In genomic region chr1:179082308-179083030, GRCh38 we compare ENCODE assay signal across 1 cellular context.
TF ChIP-seq lines count a peak whose summit lies in the region.

No MANE protein-coding gene starts in this region.

TF ChIP-seq in HEK293, 187 proteins besides CTCF, POLR2A, EP300 and RAD21 (continued from another document):
- TF ChIP-seq TRIM28 (IDR thresholded peaks at IDR 0.05; ENCODE audit: borderline replicate concordance, low read length) (peak; percentile 2; the same call in 1 of the 2 replicates), SP3 (tag by site-specific recombination; IDR thresholded peaks at IDR 0.05) (peak; percentile 7; the same call in 1 of the 2 replicates), ZFHX2 (tag by site-specific recombination; conservative IDR thresholded peaks at IDR 0.05) (peak; percentile 67; the same call in 1 of the 2 replicates), ZNF560 (tag by site-specific recombination; IDR thresholded peaks at IDR 0.05; ENCODE audit: borderline replicate concordance) (no peak), ZNF664 (tag by site-specific recombination; IDR thresholded peaks at IDR 0.05) (no peak), ZBTB17 (tag by site-specific recombination; IDR thresholded peaks at IDR 0.05) (0 out of 2 replicates have a peak, but pooled peaks have one; percentile 71), ZSCAN30 (tag by site-specific recombination; IDR thresholded peaks at IDR 0.05) (0 out of 2 replicates have a peak, but pooled peaks have one; percentile 3), ZNF600 (tag by site-specific recombination; IDR thresholded peaks at IDR 0.05) (peak; percentile 6; the same call in 1 of the 2 replicates), TCF7L2 (IDR thresholded peaks at IDR 0.05; ENCODE audit: borderline replicate concordance, low read depth, low read length) (no peak), ZNF394 (tag by site-specific recombination; IDR thresholded peaks at IDR 0.05; ENCODE audit: borderline replicate concordance) (peak; percentile 79), ZBTB8A (tag by site-specific recombination; IDR thresholded peaks at IDR 0.05) (peak; percentile 64; the same call in 1 of the 2 replicates), ZNF2 (tag by site-specific recombination; IDR thresholded peaks at IDR 0.05) (peak; percentile 2; the same call in 1 of the 2 replicates), HIC1 (tag by site-specific recombination; IDR thresholded peaks at IDR 0.05) (peak; percentile 24; the same call in 1 of the 2 replicates), ZNF692 (tag by site-specific recombination; IDR thresholded peaks at IDR 0.05) (0 out of 2 replicates have a peak, but pooled peaks have one; percentile 80), KLF16 (tag by site-specific recombination; IDR thresholded peaks at IDR 0.05) (0 out of 2 replicates have a peak, but pooled peaks have one; percentile 18), KLF1 (tag by site-specific recombination; IDR thresholded peaks at IDR 0.05) (peak; percentile 67; the same call in 1 of the 2 replicates), ZBTB48 (tag by site-specific recombination; IDR thresholded peaks at IDR 0.05) (peak; percentile 97), KLF9 (tag by site-specific recombination; IDR thresholded peaks at IDR 0.05; ENCODE audit: low read depth) (0 out of 2 replicates have a peak, but pooled peaks have one; percentile 2)
